In genomic region chr1:177172331-177172730, GRCh38 we compare ENCODE assay signal across 25 cellular contexts. TPM values are rescaled to one million over a fixed set of nuclear protein-coding genes. Genes with fewer than 3 reads are reported as not detected.
DNase-seq lines count a peak whose midpoint lies in the region; ATAC-seq and TF ChIP-seq lines count a peak whose summit lies in the region.
"Had no signal": no experiment of that assay in that cellular context is flagged by ENCODE, and none has a peak within 500 bp of the region (broad histone marks: within the 10 kb centered on the region; RNA-seq: fewer than 3 reads in every experiment).

No MANE protein-coding gene starts in this region.

- H2AFZ ChIP-seq in SK-N-SH (ENCODE audit: low read depth) (no peak overlapping the region), neural cell (ENCODE audit: low read depth, low read length) (no peak overlapping the region)
- H2AFZ ChIP-seq: GM23248 had no signal

- H3K79me2 ChIP-seq in SK-N-SH (ENCODE audit: insufficient read depth), result no peaks in the 10 kb centered on the region
- H3K79me2 ChIP-seq in neural cell (replicated peaks; ENCODE audit: insufficient read depth, low read length), result no peaks in the 10 kb centered on the region

- H3K9me2 ChIP-seq in SK-N-SH (no peaks in the 10 kb centered on the region), neural cell (ENCODE audit: insufficient read depth, low read length) (no peaks in the 10 kb centered on the region)

- no peak for ATAC-seq in SK-N-SH treated with all-trans-retinoic acid at 6 μM for 48 hours
- no peak for ATAC-seq in GM21825 (IDR thresholded peaks at IDR 0.05; ENCODE audit: unreplicated experiment)
- ATAC-seq in HG02571 (IDR thresholded peaks at IDR 0.05; ENCODE audit: unreplicated experiment), result no peak

- TF ChIP-seq RAD21 in SK-N-SH (IDR thresholded peaks at IDR 0.05; ENCODE audit: low read length), result no peak
- no peak for TF ChIP-seq RAD21 in neural cell (conservative IDR thresholded peaks at IDR 0.05)

- TF ChIP-seq CTCF in SK-N-SH (IDR thresholded peaks at IDR 0.05), result no peak
- TF ChIP-seq CTCF in neural cell (IDR thresholded peaks at IDR 0.05; ENCODE audit: poor library complexity, severe bottlenecking), result no peak

- H3K27ac ChIP-seq in SK-N-SH (ENCODE audit: low read depth in 2 of 2, low read length in 1 of 2), result peak overlapping the region in 1 of 2 experiments; percentile 78; a peak in 2 of 4 replicates
- H3K27ac ChIP-seq in cingulate gyrus (ENCODE audit: low read depth, low read length), result peak overlapping the region; percentile 67
- H3K27ac ChIP-seq in neural cell (ENCODE audit: low read length), result no peak overlapping the region
- H3K27ac ChIP-seq: 22Rv1, GM23248, SK-N-MC had no signal

- TF ChIP-seq EP300 in SK-N-SH (IDR thresholded peaks at IDR 0.05; ENCODE audit: borderline replicate concordance in 1 of 2, low read depth in 1 of 2, low read length in 1 of 2) (no peak), neural cell (conservative IDR thresholded peaks at IDR 0.05; ENCODE audit: poor library complexity, severe bottlenecking) (no peak)

- no peaks in the 10 kb centered on the region for H3K9me3 ChIP-seq in SK-N-SH
- H3K9me3 ChIP-seq in neural cell (ENCODE audit: low read length), result peaks cover 4% of the 10 kb centered on the region

- peak; percentile 32 for DNase-seq in SK-N-SH
- DNase-seq in NCI-H1930 (lab: John Stamatoyannopoulos, UW), result no peak
- DNase-seq in HUDEP-2 (lab: John Stamatoyannopoulos, UW; ENCODE audit: unreplicated experiment in 76 of 76), result no peak
- DNase-seq: ACHN, Calu3, DMS79 treated with DMSO at 0.1 percent for 48 hours, GF-D8, H9, NCI-H1048, NCI-H1694, NCI-H2081, NCI-H2171, NCI-H226, NCI-H510A, NCI-H69, SIG-M5 had no signal

- no peak overlapping the region for H3K9ac ChIP-seq in SK-N-SH
- H3K9ac ChIP-seq in neural cell (ENCODE audit: low read length), result peak overlapping the region; percentile 16
- H3K9ac ChIP-seq: GM23248 had no signal

- H4K20me1 ChIP-seq in SK-N-SH (ENCODE audit: insufficient read depth), result no peaks in the 10 kb centered on the region
- H4K20me1 ChIP-seq in neural cell (ENCODE audit: insufficient read depth), result no peaks in the 10 kb centered on the region

- no peaks in the 10 kb centered on the region for H3F3A ChIP-seq in SK-N-SH (replicated peaks; ENCODE audit: insufficient read depth)
- no peaks in the 10 kb centered on the region for H3F3A ChIP-seq in neural cell (ENCODE audit: insufficient read depth, low read length, poor library complexity, severe bottlenecking)

- CTCF ChIA-PET in SK-N-SH (lab: Yijun Ruan, JAX), result interaction anchor here (0.8 to 4.6 kb wide), 6 partner anchors 9 to 612 kb away, joined by 3 to 47 read pairs (median 3); no protein-coding TSS in a partner anchor

- POLR2A ChIA-PET in SK-N-SH (lab: Yijun Ruan, JAX), result no interaction called here

- H3K27me3 ChIP-seq in SK-N-SH (ENCODE audit: insufficient read depth) (peaks cover 18% of the 10 kb centered on the region), neural cell (ENCODE audit: insufficient read depth, low read depth, low read length) (peaks cover 10% of the 10 kb centered on the region)

- H3K4me2 ChIP-seq in SK-N-SH (no peak overlapping the region), neural cell (ENCODE audit: low read length) (peak overlapping the region; percentile 83)

- 6% methylated on average over 3 of the region's 3 CpGs for WGBS in SK-N-SH (ENCODE audit: low lambda C conversion rate)

- H3K36me3 ChIP-seq in SK-N-SH (replicated peaks in 1 of 2; ENCODE audit: control insufficient read depth in 1 of 2, insufficient read depth in 2 of 2, low read length in 1 of 2) (no peaks in the 10 kb centered on the region), neural cell (ENCODE audit: insufficient read depth, low read length) (no peaks in the 10 kb centered on the region)

- H3K4me3 ChIP-seq in SK-N-SH (ENCODE audit: low read depth in 2 of 2, low read length in 1 of 2) (peak overlapping the region in 1 of 2 experiments; percentile 69; a peak in 2 of 4 replicates), neural cell (ENCODE audit: low read length) (peak overlapping the region; percentile 80)
- H3K4me3 ChIP-seq: SK-N-MC had no signal

- peaks cover 0 to 14% of the 10 kb centered on the region in 2 experiments; a peak in 2 of 4 replicates for H3K4me1 ChIP-seq in SK-N-SH (ENCODE audit: control insufficient read depth in 1 of 2, insufficient read depth in 2 of 2, low read depth in 1 of 2, low read length in 1 of 2)

TF ChIP-seq in SK-N-SH, 30 proteins besides CTCF, POLR2A, EP300 and RAD21:
- TF ChIP-seq USF2 (IDR thresholded peaks at IDR 0.05; ENCODE audit: borderline replicate concordance, low read depth, low read length) (no peak), EZH2phosphoT487 (IDR thresholded peaks at IDR 0.05; ENCODE audit: borderline replicate concordance, low read depth) (no peak), NRF1 (IDR thresholded peaks at IDR 0.05; ENCODE audit: low read depth, low read length) (no peak), GABPA (IDR thresholded peaks at IDR 0.05; ENCODE audit: low read depth) (no peak), FOSL2 (IDR thresholded peaks at IDR 0.05; ENCODE audit: borderline replicate concordance, low read depth) (no peak), TAF1 (IDR thresholded peaks at IDR 0.05; ENCODE audit: borderline replicate concordance, low read depth, low read length) (no peak), SMC3 (IDR thresholded peaks at IDR 0.05; ENCODE audit: low read depth, low read length) (no peak), TCF12 (IDR thresholded peaks at IDR 0.05) (no peak)

TF ChIP-seq in SK-N-SH treated with all-trans-retinoic acid at 6 μM for 48 hours, 23 proteins besides CTCF, POLR2A, EP300 and RAD21:
- TF ChIP-seq ZFP30 (CRISPR knock-in tag; IDR thresholded peaks at IDR 0.05) (no peak), SNAI2 (CRISPR knock-in tag; IDR thresholded peaks at IDR 0.05) (no peak), ZNF70 (CRISPR knock-in tag; IDR thresholded peaks at IDR 0.05) (no peak), ESRRG (CRISPR knock-in tag; IDR thresholded peaks at IDR 0.05) (no peak), PATZ1 (CRISPR knock-in tag; IDR thresholded peaks at IDR 0.05; ENCODE audit: borderline replicate concordance) (no peak), ZNF565 (CRISPR knock-in tag; conservative IDR thresholded peaks at IDR 0.05; ENCODE audit: low read depth) (no peak), GLIS3 (CRISPR knock-in tag; IDR thresholded peaks at IDR 0.05) (no peak), ZFP3 (CRISPR knock-in tag; IDR thresholded peaks at IDR 0.05) (no peak), ZC3H10 (CRISPR knock-in tag; IDR thresholded peaks at IDR 0.05) (no peak)

TF ChIP-seq in neural cell, 6 proteins besides CTCF, POLR2A, EP300 and RAD21:
- TF ChIP-seq EZH2 (IDR thresholded peaks at IDR 0.05; ENCODE audit: borderline replicate concordance, insufficient read depth, low read length, poor library complexity, severe bottlenecking) (no peak), REST (IDR thresholded peaks at IDR 0.05; ENCODE audit: borderline replicate concordance) (no peak), POLR2AphosphoS5 (IDR thresholded peaks at IDR 0.05) (no peak)

RNA-seq across cellular contexts. Expression of gene BRINP2, which starts 1.6 kb away (rescaled TPM):
- polyA plus RNA-seq in SK-N-SH (2012; rRNA removed) (0.12 and 0.62 TPM in 2 replicates), neural cell (12.9 and 17.2 TPM in 2 replicates)
- polyA plus RNA-seq in SK-N-SH (2012; cell fraction: cytosol; rRNA removed), result 0.26 and 0.51 TPM in 2 replicates
- polyA plus RNA-seq in SK-N-SH (2012; cell fraction: nucleus; rRNA removed), result 0.50 and 0.55 TPM in 2 replicates
- 16.1 and 16.4 TPM in 2 replicates for polyA minus RNA-seq in neural cell
- polyA plus RNA-seq: IgD-negative memory B cell had no signal

RNA-seq across cellular contexts. Expression of gene ASTN1, which starts 7.8 kb away (rescaled TPM):
- polyA plus RNA-seq in SK-N-SH (2012; rRNA removed), result 0.13 and 0.29 TPM in 2 replicates
- 0.21 and 0.39 TPM in 2 replicates for polyA plus RNA-seq in SK-N-SH (2012; cell fraction: cytosol; rRNA removed)
- 0.20 TPM in 2 replicates for polyA plus RNA-seq in SK-N-SH (2012; cell fraction: nucleus; rRNA removed)
- polyA plus RNA-seq in neural cell, result 33.4 and 37.9 TPM in 2 replicates
- polyA minus RNA-seq in neural cell, result 95.4 and 106 TPM in 2 replicates
- polyA plus RNA-seq: GM23248, IgD-negative memory B cell had no signal

Comparison
In these comparisons a context has a peak if more than half of its experiments do, and no peak if none do; other contexts are left out.
1. RNA of gene ASTN1, which starts 7.8 kb away (polyA plus RNA-seq): 33.4 to 37.9 TPM in neural cell; 0.13 to 0.39 TPM in SK-N-SH; every median in the first group is over 10 times any median in the second.